In genomic region chr2:241272722-241273551, GRCh38 we compare ENCODE assay signal across 8 cellular contexts. TPM values are rescaled to one million over a fixed set of nuclear protein-coding genes. Genes with fewer than 3 reads are reported as not detected.
A peak's percentile ranks its signal among the peaks of the same experiment; 100 is the strongest.
DNase-seq lines count a peak whose midpoint lies in the region; ATAC-seq, FAIRE-seq and TF ChIP-seq lines count a peak whose summit lies in the region.

No MANE protein-coding gene starts in this region.

- H3K9ac ChIP-seq in ES-I3 (ENCODE audit: low read depth, low read length) (peak overlapping the region; percentile 81), endothelial cell of umbilical vein (replicated peaks; ENCODE audit: extremely low read depth, insufficient read depth, low read length) (peak overlapping the region; percentile 86)

- H4K20me1 ChIP-seq in endothelial cell of umbilical vein (replicated peaks; ENCODE audit: control insufficient read depth, extremely low read depth, insufficient read depth, low read length) = peaks cover 9% of the 10 kb centered on the region

- no peaks in the 10 kb centered on the region for H3K9me3 ChIP-seq in ES-I3 (ENCODE audit: control insufficient read depth, insufficient read depth, low read length)
- H3K9me3 ChIP-seq in endothelial cell of umbilical vein (replicated peaks; ENCODE audit: control insufficient read depth, insufficient read depth, low read length) = no peaks in the 10 kb centered on the region
- no peaks in the 10 kb centered on the region for H3K9me3 ChIP-seq in mononuclear cell (ENCODE audit: low read depth, low read length)

- TF ChIP-seq CTCF in NB4 (IDR thresholded peaks at IDR 0.05; ENCODE audit: low read depth, low read length) (no peak), endothelial cell of umbilical vein (IDR thresholded peaks at IDR 0.05; ENCODE audit: extremely low read depth in 1 of 2, insufficient read depth in 1 of 2, low read depth in 1 of 2, low read length in 2 of 2) (no peak)

- POLR2A ChIA-PET in endothelial cell of umbilical vein (lab: Charles Lee) = no interaction called here

- BruUV-seq in endothelial cell of umbilical vein (replicated peaks; lab: Mats Ljungman, UMichigan) = TSS peak; percentile 82

- H3K4me1 ChIP-seq in ES-I3 (ENCODE audit: insufficient read depth, low read length) (peaks cover 4% of the 10 kb centered on the region; the same call in 1 of the 2 replicates), endothelial cell of umbilical vein (ENCODE audit: control insufficient read depth, extremely low read depth, insufficient read depth, low read length) (peaks cover 27% of the 10 kb centered on the region), mononuclear cell (ENCODE audit: insufficient read depth, low read length) (peaks cover 41% of the 10 kb centered on the region)

- DNase-seq in NB4 (ENCODE audit: low read depth) = peak; percentile 61
- peak; percentile 4 for DNase-seq in activated CD8-positive, alpha-beta memory T cell treated with anti-CD3 and anti-CD28 coated beads, Interleukin-2, amount 50 U/mL, for 1 hour (ENCODE audit: extremely low read depth)
- peak; percentile 58 for DNase-seq in endothelial cell of umbilical vein (ENCODE audit: low read depth, low spot score)
- peak; percentile 7 to 10 for DNase-seq in stimulated activated CD8-positive, alpha-beta memory T cell treated with anti-CD3 and anti-CD28 coated beads, Interleukin-7, amount 100 ng/mL, for 1 hour (ENCODE audit: low read depth in 2 of 2)
- DNase-seq in globus pallidus (ENCODE audit: low spot score) = no peak

- H3K27me3 ChIP-seq in endothelial cell of umbilical vein (ENCODE audit: control insufficient read depth in 2 of 2, insufficient read depth in 2 of 2, low read length in 2 of 2) = no peaks in the 10 kb centered on the region
- no peaks in the 10 kb centered on the region for H3K27me3 ChIP-seq in mononuclear cell (ENCODE audit: insufficient read depth, low read length)

- peaks cover 4% of the 10 kb centered on the region for H3K36me3 ChIP-seq in ES-I3 (ENCODE audit: insufficient read depth, low read length)
- H3K36me3 ChIP-seq in endothelial cell of umbilical vein (ENCODE audit: control insufficient read depth in 2 of 2, extremely low read depth in 1 of 2, insufficient read depth in 2 of 2, low read length in 2 of 2) = peaks cover 0 to 1% of the 10 kb centered on the region in 2 experiments

- FAIRE-seq in endothelial cell of umbilical vein (lab: Jason Lieb, UNC) = peak; percentile 4

- H3K27ac ChIP-seq in endothelial cell of umbilical vein (ENCODE audit: insufficient read depth, low read depth, low read length) = peak overlapping the region; percentile 48

- ATAC-seq in GM21723 (IDR thresholded peaks at IDR 0.05; ENCODE audit: unreplicated experiment) = peak; percentile 41

- dilution Hi-C loops in endothelial cell of umbilical vein (cut with MboI; ENCODE audit: extremely low pct_ligation_motif_present, low sequenced_read_pairs) = no loop called here

- TF ChIP-seq POLR2A in NB4 (IDR thresholded peaks at IDR 0.05; ENCODE audit: extremely low read depth, insufficient read length) (peak; percentile 23), endothelial cell of umbilical vein (IDR thresholded peaks at IDR 0.05; ENCODE audit: low read depth, low read length) (peak; percentile 27)

- H3K79me2 ChIP-seq in endothelial cell of umbilical vein (ENCODE audit: control insufficient read depth, insufficient read depth, low read length) = peaks cover 66% of the 10 kb centered on the region

- CTCF ChIA-PET in endothelial cell of umbilical vein (lab: Charles Lee) = no interaction called here

- H3K4me3 ChIP-seq in NB4 (ENCODE audit: low read depth, low read length) = peak overlapping the region; percentile 52
- H3K4me3 ChIP-seq in endothelial cell of umbilical vein (replicated peaks in 1 of 3; ENCODE audit: insufficient read depth in 1 of 3, low read depth in 1 of 3, low read length in 3 of 3) = peak overlapping the region; percentile 64 to 88 (median 65)
- peak overlapping the region; percentile 31 for H3K4me3 ChIP-seq in mononuclear cell (ENCODE audit: low read length)

- no peaks in the 10 kb centered on the region for H3K9me1 ChIP-seq in endothelial cell of umbilical vein (replicated peaks; ENCODE audit: control insufficient read depth, extremely low read depth, insufficient read depth, low read length)

- H3K4me2 ChIP-seq in endothelial cell of umbilical vein (ENCODE audit: insufficient read depth, low read length) = peak overlapping the region; percentile 84

- intact Hi-C loops in endothelial cell of umbilical vein (cut with micrococcal nuclease) = loop anchor here (1.0 kb wide), 1 partner anchor 42 kb away; the partner anchor contains the start of genes HDLBP and SEPTIN2

- peak overlapping the region; percentile 72 for H2AFZ ChIP-seq in endothelial cell of umbilical vein (ENCODE audit: low read depth, low read length)

TF ChIP-seq in endothelial cell of umbilical vein, 7 proteins besides CTCF, POLR2A, EP300 and RAD21:
- TF ChIP-seq MAX (IDR thresholded peaks at IDR 0.05; ENCODE audit: insufficient read depth, insufficient read length) = no peak
- TF ChIP-seq POLR2AphosphoS5 (IDR thresholded peaks at IDR 0.05; ENCODE audit: insufficient read depth, low read depth, low read length) = peak; percentile 79
- TF ChIP-seq FOS (IDR thresholded peaks at IDR 0.05; ENCODE audit: borderline replicate concordance, insufficient read depth, low read length) = no peak
- no peak for TF ChIP-seq EZH2 (IDR thresholded peaks at IDR 0.05; ENCODE audit: borderline replicate concordance, low read depth, low read length, severe bottlenecking)
- no peak for TF ChIP-seq GATA2 (IDR thresholded peaks at IDR 0.05; ENCODE audit: insufficient read depth, insufficient read length, low read depth, low read length)
- no peak for TF ChIP-seq JUN (IDR thresholded peaks at IDR 0.05; ENCODE audit: borderline replicate concordance, insufficient read depth, insufficient read length, low read depth)
- TF ChIP-seq MYC (IDR thresholded peaks at IDR 0.05; ENCODE audit: low read depth, low read length) = no peak

RNA-seq across cellular contexts. Expression of gene HDLBP, which starts 42.5 kb away (rescaled TPM):
- total RNA-seq in endothelial cell of umbilical vein = 554 and 569 TPM in 2 replicates
- 294 and 379 TPM in 2 replicates for polyA plus RNA-seq in endothelial cell of umbilical vein
- polyA plus RNA-seq in endothelial cell of umbilical vein (2011; cell fraction: cytosol; rRNA removed) = 372 and 446 TPM in 2 replicates
- 811 and 873 TPM in 2 replicates for polyA plus RNA-seq in endothelial cell of umbilical vein (2011; cell fraction: nucleus; rRNA removed)
- polyA plus RNA-seq in endothelial cell of umbilical vein (2012) = 477 and 535 TPM in 2 replicates
- 540 and 558 TPM in 2 replicates for polyA minus RNA-seq in endothelial cell of umbilical vein
- polyA minus RNA-seq in endothelial cell of umbilical vein (2011; cell fraction: cytosol; rRNA and poly(A)+ RNA removed) = 181 TPM
- polyA minus RNA-seq in endothelial cell of umbilical vein (2011; cell fraction: nucleus; rRNA and poly(A)+ RNA removed) = 353 and 427 TPM in 2 replicates
- total RNA-seq in mononuclear cell = 121 TPM

RNA-seq across cellular contexts. Expression of gene SEPTIN2, which starts 42.8 kb away (rescaled TPM):
- 427 and 444 TPM in 2 replicates for total RNA-seq in endothelial cell of umbilical vein
- polyA plus RNA-seq in endothelial cell of umbilical vein = 475 and 512 TPM in 2 replicates
- polyA plus RNA-seq in endothelial cell of umbilical vein (2011; cell fraction: cytosol; rRNA removed) = 283 and 310 TPM in 2 replicates
- polyA plus RNA-seq in endothelial cell of umbilical vein (2011; cell fraction: nucleus; rRNA removed) = 541 and 691 TPM in 2 replicates
- 452 and 507 TPM in 2 replicates for polyA plus RNA-seq in endothelial cell of umbilical vein (2012)
- 956 and 1,008 TPM in 2 replicates for polyA minus RNA-seq in endothelial cell of umbilical vein
- polyA minus RNA-seq in endothelial cell of umbilical vein (2011; cell fraction: cytosol; rRNA and poly(A)+ RNA removed) = 118 TPM
- polyA minus RNA-seq in endothelial cell of umbilical vein (2011; cell fraction: nucleus; rRNA and poly(A)+ RNA removed) = 304 and 428 TPM in 2 replicates
- 218 TPM for total RNA-seq in mononuclear cell
